Comparison of ENCODE assay signal across 1 cellular context in the genomic region with DNA sequence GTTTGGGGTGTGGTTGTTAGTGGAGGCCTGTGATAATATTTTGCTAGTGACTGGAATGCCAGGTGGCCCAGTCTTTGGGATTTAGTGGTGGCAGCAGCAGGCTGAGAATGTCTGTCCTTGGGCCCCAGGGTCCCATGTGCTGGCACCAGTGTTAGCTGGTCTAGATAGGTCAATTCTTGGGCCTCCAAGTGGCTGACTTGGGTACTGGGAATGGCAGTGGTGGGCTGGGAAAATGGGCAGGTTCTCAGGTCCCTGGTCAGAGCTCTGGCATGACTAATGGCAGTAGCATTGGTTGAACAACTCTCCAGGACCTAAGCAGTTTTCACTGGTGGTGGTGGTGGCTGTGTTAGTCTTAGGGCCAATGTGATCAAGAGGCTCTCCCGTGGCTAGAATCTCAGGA.
TF ChIP-seq lines count a peak whose summit lies in the region.

No MANE protein-coding gene starts in this region.

TF ChIP-seq in HEK293T, 16 proteins besides CTCF, POLR2A, EP300 and RAD21 (continued from another document):
- TF ChIP-seq CTBP1 (IDR thresholded peaks at IDR 0.05; ENCODE audit: borderline replicate concordance) (no peak), HDGF (IDR thresholded peaks at IDR 0.05; ENCODE audit: borderline replicate concordance) (no peak), SUZ12 (IDR thresholded peaks at IDR 0.05) (no peak), TARDBP (IDR thresholded peaks at IDR 0.05) (no peak), ELF4 (IDR thresholded peaks at IDR 0.05) (no peak), BHLHE40 (IDR thresholded peaks at IDR 0.05; ENCODE audit: borderline replicate concordance) (no peak), NFRKB (IDR thresholded peaks at IDR 0.05) (no peak), SP1 (IDR thresholded peaks at IDR 0.05) (no peak), ARNT (IDR thresholded peaks at IDR 0.05) (no peak), LEF1 (IDR thresholded peaks at IDR 0.05; ENCODE audit: borderline replicate concordance) (no peak)
